8 cellular contexts compared by ENCODE assay signal in genomic region chr5:142015781-142016533, GRCh38. TPM values are rescaled to one million over a fixed set of nuclear protein-coding genes. Genes with fewer than 3 reads are reported as not detected.
DNase-seq lines count a peak whose midpoint lies in the region; ATAC-seq, FAIRE-seq and TF ChIP-seq lines count a peak whose summit lies in the region.

No MANE protein-coding gene starts in this region.

- no peak overlapping the region for H3K4me3 Mint-ChIP-seq in astrocyte (ENCODE audit: unreplicated experiment)

- H3K4me3 ChIP-seq in RWPE2 (ENCODE audit: severe bottlenecking) (no peak overlapping the region), astrocyte (ENCODE audit: insufficient read depth, low read depth, low read length) (no peak overlapping the region), mucosa of descending colon (no peak overlapping the region), MG63 (no peak overlapping the region)

- H3K36me3 Mint-ChIP-seq in astrocyte (ENCODE audit: low read depth, unreplicated experiment) = no peaks in the 10 kb centered on the region

- H4K20me1 ChIP-seq in astrocyte (ENCODE audit: insufficient read depth, low read length) = no peaks in the 10 kb centered on the region

- H3K36me3 ChIP-seq in RWPE2 (ENCODE audit: low read depth) = peaks cover 9% of the 10 kb centered on the region
- no peaks in the 10 kb centered on the region for H3K36me3 ChIP-seq in astrocyte (ENCODE audit: insufficient read depth, low read length)
- no peaks in the 10 kb centered on the region for H3K36me3 ChIP-seq in mucosa of descending colon (ENCODE audit: low read depth)
- H3K36me3 ChIP-seq in MG63 = peaks cover 7% of the 10 kb centered on the region

- intact Hi-C loops in mucosa of descending colon (cut with DNase I, micrococcal nuclease) = no loop called here

- peak; percentile 48 for DNase-seq in EH (ENCODE audit: low read depth)
- no peak for DNase-seq in RWPE2 (ENCODE audit: low spot score)
- DNase-seq in astrocyte (ENCODE audit: low read depth) = peak; percentile 49
- DNase-seq in mucosa of descending colon = peak in 1 of 3 donors; percentile 31
- DNase-seq in MG63 = no peak
- no peak for DNase-seq in retina

- no peak for TF ChIP-seq CTCF in RWPE2 (IDR thresholded peaks at IDR 0.05; ENCODE audit: poor library complexity, severe bottlenecking)
- no peak for TF ChIP-seq CTCF in astrocyte (IDR thresholded peaks at IDR 0.05; ENCODE audit: insufficient read depth, low read depth, low read length)
- no peak for TF ChIP-seq CTCF in mucosa of descending colon (IDR thresholded peaks at IDR 0.05)

- no peaks in the 10 kb centered on the region for H3K79me2 ChIP-seq in astrocyte (ENCODE audit: insufficient read depth, low read length)

- H3K9ac ChIP-seq in astrocyte (ENCODE audit: low read length) = no peak overlapping the region

- H3K4me1 Mint-ChIP-seq in astrocyte (ENCODE audit: low read depth, unreplicated experiment) = peaks cover 31% of the 10 kb centered on the region

- H2AFZ ChIP-seq in astrocyte (ENCODE audit: low read depth, low read length) = peak overlapping the region; percentile 23

- H3K4me1 ChIP-seq in RWPE2 (ENCODE audit: insufficient read depth, poor library complexity, severe bottlenecking) (peaks cover 34% of the 10 kb centered on the region), astrocyte (ENCODE audit: insufficient read depth, low read length) (peaks cover 36% of the 10 kb centered on the region), mucosa of descending colon (ENCODE audit: low read depth) (peaks cover 10% of the 10 kb centered on the region)

- H3K9me3 Mint-ChIP-seq in astrocyte (ENCODE audit: unreplicated experiment) = no peaks in the 10 kb centered on the region

- no peaks in the 10 kb centered on the region for H3K9me3 ChIP-seq in RWPE2 (ENCODE audit: severe bottlenecking)
- H3K9me3 ChIP-seq in astrocyte (ENCODE audit: insufficient read depth, low read depth, low read length) = peaks cover 3% of the 10 kb centered on the region
- H3K9me3 ChIP-seq in mucosa of descending colon = peaks cover 5% of the 10 kb centered on the region
- peaks cover 7% of the 10 kb centered on the region for H3K9me3 ChIP-seq in MG63

- peak overlapping the region; percentile 11 for H3K27ac Mint-ChIP-seq in astrocyte (ENCODE audit: unreplicated experiment)

- ATAC-seq in HG02798 (IDR thresholded peaks at IDR 0.05; ENCODE audit: poor library complexity, unreplicated experiment) = peak; percentile 24
- ATAC-seq in RWPE2 (ENCODE audit: low read depth) = peak; percentile 28; the same call in 2 of the 3 replicates
- peak; percentile 8 for ATAC-seq in mucosa of descending colon
- no peak for ATAC-seq in GM21515 (IDR thresholded peaks at IDR 0.05; ENCODE audit: unreplicated experiment)

- peak overlapping the region; percentile 44 for H3K4me2 ChIP-seq in astrocyte (ENCODE audit: low read length)

- H3K27ac ChIP-seq in RWPE2 (ENCODE audit: poor library complexity, severe bottlenecking) = peak overlapping the region; percentile 68
- H3K27ac ChIP-seq in astrocyte (ENCODE audit: low read depth, low read length) = peak overlapping the region; percentile 44

- no peaks in the 10 kb centered on the region for H3K27me3 ChIP-seq in RWPE2 (ENCODE audit: insufficient read depth, poor library complexity, severe bottlenecking)
- H3K27me3 ChIP-seq in astrocyte (ENCODE audit: insufficient read depth, low read length) = peaks cover 5% of the 10 kb centered on the region
- no peaks in the 10 kb centered on the region for H3K27me3 ChIP-seq in MG63

- FAIRE-seq in astrocyte (lab: Jason Lieb, UNC) = no peak

- no peaks in the 10 kb centered on the region for H3K27me3 Mint-ChIP-seq in astrocyte (ENCODE audit: low read depth, unreplicated experiment)

RNA-seq across cellular contexts. Expression of gene GNPDA1, which starts 3.1 kb away (rescaled TPM):
- 23.1 and 30.7 TPM in 2 replicates for total RNA-seq in astrocyte
- total RNA-seq in mucosa of descending colon = 10 to 100 TPM in 2 of 3 donors, 1 to 10 TPM in 1; 10.0 to 29.4 (median 25.3) TPM
- total RNA-seq in MG63 (2014; rRNA removed; shearing (Covaris generic); ENCODE audit: low replicate concordance) = 57.4 and 67.5 TPM in 2 replicates

RNA-seq across cellular contexts. Expression of gene RNF14, which starts 47.1 kb away (rescaled TPM):
- total RNA-seq in astrocyte (96.5 and 105 TPM in 2 replicates), mucosa of descending colon (10 to 100 TPM; 63.5 to 69.1 (median 67.9) TPM)
- 93.3 and 167 TPM in 2 replicates for total RNA-seq in MG63 (2014; rRNA removed; shearing (Covaris generic); ENCODE audit: low replicate concordance)

RNA-seq across cellular contexts. Expression of gene PCDH12, which starts 58.0 kb away (rescaled TPM):
- total RNA-seq in astrocyte (0.02 TPM in 1 of 2 replicates, not detected in the other), mucosa of descending colon (1 to 10 TPM; 1.2 to 3.2 (median 2.2) TPM)
- total RNA-seq in MG63 (2014; rRNA removed; shearing (Covaris generic); ENCODE audit: low replicate concordance) = 8.4 TPM in 1 of 2 replicates, not detected in the other

Comparison
In these comparisons a context has a peak if more than half of its experiments do, and no peak if none do; other contexts are left out.
1. DNase-seq: peak in EH (single experiment) and astrocyte (single experiment); none in RWPE2 (single experiment), MG63 (single experiment) and retina (single experiment).